1 cellular context compared by ENCODE assay signal in genomic region chr20:19976595-19977372, GRCh38.
TF ChIP-seq lines count a peak whose summit lies in the region.

No MANE protein-coding gene starts in this region.

TF ChIP-seq in GM23338, 12 proteins besides CTCF, POLR2A, EP300 and RAD21 (continued from another document):
- TF ChIP-seq POLR2AphosphoS5 (IDR thresholded peaks at IDR 0.05; ENCODE audit: low read depth) = no peak
- no peak for TF ChIP-seq CREB1 (CRISPR knock-in tag; IDR thresholded peaks at IDR 0.05; ENCODE audit: low read depth)
- TF ChIP-seq ETS1 (IDR thresholded peaks at IDR 0.05) = no peak
- TF ChIP-seq EZH2 (IDR thresholded peaks at IDR 0.05; ENCODE audit: low read depth, unreplicated experiment) = no peak
- TF ChIP-seq REST (IDR thresholded peaks at IDR 0.05; ENCODE audit: unreplicated experiment) = no peak
